17 cellular contexts compared by ENCODE assay signal in genomic region chr1:25679170-25679569, GRCh38.
"Had no signal": no experiment of that assay in that cellular context is flagged by ENCODE, and none has a peak within 500 bp of the region (broad histone marks: within the 10 kb centered on the region; RNA-seq: fewer than 3 reads in every experiment).

No MANE protein-coding gene starts in this region.

- DNase-seq: activated CD4-positive, alpha-beta T cell treated with anti-CD3 and anti-CD28 coated beads, Interleukin-2, amount 50 U/mL, for 4 hours; activated naive CD4-positive, alpha-beta T cell; adrenal gland; effector memory CD8-positive, alpha-beta T cell; esophagus squamous epithelium; heart right ventricle; left ventricle myocardium inferior; mammary epithelial cell; pancreas; stimulated activated CD4-positive, alpha-beta T cell treated with anti-CD3 and anti-CD28 coated beads, Interleukin-4, amount 100 ng/mL, for 24 hours; T-helper 2 cell; WERI-Rb-1 had no signal

- H3K27ac ChIP-seq: adrenal gland, esophagus squamous epithelium, left ventricle myocardium inferior, pancreas, thoracic aorta, WERI-Rb-1 had no signal

- H3K4me3 ChIP-seq: adrenal gland, esophagus squamous epithelium, heart right ventricle, left ventricle myocardium inferior, pancreas, smooth muscle cell, thoracic aorta had no signal

- H3K4me3 Mint-ChIP-seq: activated T-helper 1 cell treated with anti-CD3 and anti-CD28 coated beads, Interleukin-12 subunit alpha, Interleukin-12 subunit beta, Interleukin-2, Interleukin-4 antibody, amounts not matched to agents 30 ng/mL and 10 ng/mL and 1 ng/mL, durations not matched to agents 14 hours and 24 hours and 36 hours; effector memory CD8-positive, alpha-beta T cell; stimulated activated effector memory CD8-positive, alpha-beta T cell treated with anti-CD3 and anti-CD28 coated beads, Interleukin-12 subunit alpha, Interleukin-12 subunit beta, amount 100 ng/mL, for 72 hours had no signal

- H3K27ac Mint-ChIP-seq: activated T-helper 1 cell treated with anti-CD3 and anti-CD28 coated beads, Interleukin-12 subunit alpha, Interleukin-12 subunit beta, Interleukin-2, Interleukin-4 antibody, amounts not matched to agents 30 ng/mL and 10 ng/mL and 1 ng/mL, durations not matched to agents 14 hours and 24 hours and 36 hours; stimulated activated effector memory CD8-positive, alpha-beta T cell treated with anti-CD3 and anti-CD28 coated beads, Interleukin-12 subunit alpha, Interleukin-12 subunit beta, amount 100 ng/mL, for 72 hours had no signal

- H3K27me3 Mint-ChIP-seq: effector memory CD8-positive, alpha-beta T cell had no signal

- H3K36me3 ChIP-seq: adrenal gland, esophagus squamous epithelium, heart right ventricle, left ventricle myocardium inferior, pancreas, thoracic aorta, WERI-Rb-1 had no signal

- H3K4me1 ChIP-seq: adrenal gland, pancreas had no signal

- H3K27me3 ChIP-seq: adrenal gland, esophagus squamous epithelium, heart right ventricle, pancreas had no signal

- H3K9me3 ChIP-seq: adrenal gland, esophagus squamous epithelium, heart right ventricle, left ventricle myocardium inferior, pancreas, thoracic aorta had no signal

- ATAC-seq: effector memory CD8-positive, alpha-beta T cell; heart right ventricle; sciatic nerve; stimulated activated effector memory CD8-positive, alpha-beta T cell treated with anti-CD3 and anti-CD28 coated beads, Interleukin-12 subunit alpha, Interleukin-12 subunit beta, amount 100 ng/mL, for 72 hours had no signal

- H3K9me3 Mint-ChIP-seq: activated T-helper 1 cell treated with anti-CD3 and anti-CD28 coated beads, Interleukin-12 subunit alpha, Interleukin-12 subunit beta, Interleukin-2, Interleukin-4 antibody, amounts not matched to agents 30 ng/mL and 10 ng/mL and 1 ng/mL, durations not matched to agents 14 hours and 24 hours and 36 hours; effector memory CD8-positive, alpha-beta T cell; stimulated activated effector memory CD8-positive, alpha-beta T cell treated with anti-CD3 and anti-CD28 coated beads, Interleukin-12 subunit alpha, Interleukin-12 subunit beta, amount 100 ng/mL, for 72 hours had no signal
